ENCODE assay signal across 1 cellular context in genomic region chr1:243646841-243647240, GRCh38.
A peak's percentile ranks its signal among the peaks of the same experiment; 100 is the strongest.
TF ChIP-seq lines count a peak whose summit lies in the region.

No MANE protein-coding gene starts in this region.

TF ChIP-seq in HEK293, 187 proteins besides CTCF, POLR2A, EP300 and RAD21:
- TF ChIP-seq ZNF658 (tag by site-specific recombination; IDR thresholded peaks at IDR 0.05), result no peak
- peak; percentile 26 for TF ChIP-seq SETDB1 (IDR thresholded peaks at IDR 0.05; ENCODE audit: insufficient read length, low read length)
- TF ChIP-seq TCF7L2 (IDR thresholded peaks at IDR 0.05; ENCODE audit: borderline replicate concordance, low read depth, low read length), result no peak
- peak; percentile 92 for TF ChIP-seq ZNF248 (tag by site-specific recombination; IDR thresholded peaks at IDR 0.05)
